1 cellular context compared by ENCODE assay signal in genomic region chr1:236516929-236517704, GRCh38.
TF ChIP-seq lines count a peak whose summit lies in the region.

No MANE protein-coding gene starts in this region.

TF ChIP-seq in GM12878, 131 proteins besides CTCF, POLR2A, EP300 and RAD21 (continued from another document):
- TF ChIP-seq ATF2 (IDR thresholded peaks at IDR 0.05; ENCODE audit: low read length) (no peak), CEBPB (IDR thresholded peaks at IDR 0.05; ENCODE audit: borderline replicate concordance in 1 of 2, low read depth in 2 of 2, low read length in 2 of 2) (no peak)
